Comparison of ENCODE assay signal across 9 cellular contexts in genomic region chr4:157217708-157218107, GRCh38. TPM values are rescaled to one million over a fixed set of nuclear protein-coding genes. Genes with fewer than 3 reads are reported as not detected.
A peak's percentile ranks its signal among the peaks of the same experiment; 100 is the strongest.
DNase-seq lines count a peak whose midpoint lies in the region; ATAC-seq and TF ChIP-seq lines count a peak whose summit lies in the region.
"Had no signal": no experiment of that assay in that cellular context is flagged by ENCODE, and none has a peak within 500 bp of the region (broad histone marks: within the 10 kb centered on the region; RNA-seq: fewer than 3 reads in every experiment).

No MANE protein-coding gene starts in this region.

- no peak overlapping the region for H3K27ac ChIP-seq in esophagus squamous epithelium
- H3K27ac ChIP-seq: epithelial cell of prostate had no signal

- no peaks in the 10 kb centered on the region for H3K9me3 ChIP-seq in esophagus squamous epithelium

- DNase-seq in NCI-H2196 (lab: John Stamatoyannopoulos, UW; ENCODE audit: unreplicated experiment) (peak; percentile 25), NCI-H2196 treated with DMSO at 0.1 percent for 48 hours (lab: John Stamatoyannopoulos, UW; ENCODE audit: unreplicated experiment) (no peak), NCI-H748 (lab: John Stamatoyannopoulos, UW; ENCODE audit: unreplicated experiment) (peak; percentile 49), esophagus squamous epithelium (lab: John Stamatoyannopoulos, UW) (no peak), superior temporal gyrus (ENCODE audit: extremely low spot score) (peak; percentile 85), OCI-M2 (lab: John Stamatoyannopoulos, UW; ENCODE audit: unreplicated experiment) (no peak)
- DNase-seq in activated naive CD4-positive, alpha-beta T cell treated with anti-CD3 and anti-CD28 coated beads, Interleukin-2, amount 50 U/mL, for 16 hours: no peak
- DNase-seq in stimulated activated naive CD8-positive, alpha-beta T cell treated with anti-CD3 and anti-CD28 coated beads, Interleukin-15, Interleukin-2, amounts not matched to agents 100 U/mL and 50 U/mL, for 24 hours: no peak

- 25 to 35% methylated on average over 3 of the region's 3 CpGs for WGBS in esophagus squamous epithelium, 2 donors

- H3K4me1 ChIP-seq in esophagus squamous epithelium: peaks cover 4 to 23% (median 4%) of the 10 kb centered on the region in 3 donors

- peak in 5 of 6 experiments; percentile 18 to 51 (median 37) for TF ChIP-seq CTCF in esophagus squamous epithelium (IDR thresholded peaks at IDR 0.05)

- no peaks in the 10 kb centered on the region for H3K36me3 ChIP-seq in esophagus squamous epithelium

- H3K4me3 ChIP-seq in esophagus squamous epithelium: no peak overlapping the region

- intact Hi-C loops in esophagus squamous epithelium (cut with DNase I): no loop called here

- ATAC-seq in stimulated activated naive CD8-positive, alpha-beta T cell treated with anti-CD3 and anti-CD28 coated beads, Interleukin-15, Interleukin-2, amounts not matched to agents 100 U/mL and 50 U/mL, for 24 hours: no peak

- no peak for TF ChIP-seq POLR2A in esophagus squamous epithelium (IDR thresholded peaks at IDR 0.05)

- peaks cover 6 to 43% (median 13%) of the 10 kb centered on the region in 4 donors for H3K27me3 ChIP-seq in esophagus squamous epithelium

RNA-seq across cellular contexts. Expression of gene GRIA2, which starts 2.8 kb away (rescaled TPM):
- total RNA-seq in esophagus squamous epithelium: under 1 TPM in 1 of 4 donors, not detected in 3; 0.76 TPM

Comparison
In these comparisons a context has a peak if more than half of its experiments do, and no peak if none do; other contexts are left out.
1. DNase-seq: peak in NCI-H2196 (single experiment), NCI-H748 (single experiment) and superior temporal gyrus (single experiment); none in NCI-H2196 treated with DMSO at 0.1 percent for 48 hours (single experiment), esophagus squamous epithelium (single experiment), OCI-M2 (single experiment), activated naive CD4-positive, alpha-beta T cell treated with anti-CD3 and anti-CD28 coated beads, Interleukin-2, amount 50 U/mL, for 16 hours (single experiment) and stimulated activated naive CD8-positive, alpha-beta T cell treated with anti-CD3 and anti-CD28 coated beads, Interleukin-15, Interleukin-2, amounts not matched to agents 100 U/mL and 50 U/mL, for 24 hours (single experiment).